1 cellular context compared by ENCODE assay signal in the genomic region with DNA sequence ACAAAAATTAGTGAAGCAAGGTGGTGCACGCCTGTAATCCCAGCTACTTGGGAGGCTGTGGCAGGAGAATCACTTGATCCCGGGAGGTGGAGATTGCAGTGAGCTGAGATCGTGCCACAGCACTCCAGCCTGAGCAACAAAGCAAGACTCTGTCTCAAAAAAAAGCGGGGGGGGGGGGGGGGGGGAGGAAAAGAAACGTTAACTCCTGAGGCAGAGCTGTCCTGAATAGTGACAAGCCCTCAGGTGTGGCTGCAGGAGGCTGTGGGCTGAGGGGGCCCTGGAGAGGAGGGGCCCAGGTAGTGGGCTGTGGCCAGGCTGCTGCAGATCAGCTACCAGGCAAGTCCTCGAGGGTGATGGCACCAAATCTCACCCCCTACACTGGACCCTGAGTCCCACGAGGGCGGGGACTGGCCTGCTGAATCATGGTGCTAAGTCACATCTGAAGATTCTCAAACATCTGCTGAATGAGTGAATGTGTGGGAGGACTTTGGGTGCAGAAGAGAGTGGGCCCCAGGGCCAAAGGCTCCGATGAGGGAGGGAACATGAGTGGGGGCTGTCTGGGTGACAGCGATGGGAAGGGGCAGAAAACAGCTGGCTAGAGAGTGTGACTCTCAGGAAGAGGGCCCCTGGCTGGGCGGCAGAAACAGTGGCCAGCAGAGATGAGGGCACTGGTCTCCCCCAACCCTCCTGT.
TF ChIP-seq lines count a peak whose summit lies in the region.

No MANE protein-coding gene starts in this region.

TF ChIP-seq in K562, 482 proteins besides CTCF, POLR2A, EP300 and RAD21 (continued from another document and continues in another):
- TF ChIP-seq, protein P1, sequence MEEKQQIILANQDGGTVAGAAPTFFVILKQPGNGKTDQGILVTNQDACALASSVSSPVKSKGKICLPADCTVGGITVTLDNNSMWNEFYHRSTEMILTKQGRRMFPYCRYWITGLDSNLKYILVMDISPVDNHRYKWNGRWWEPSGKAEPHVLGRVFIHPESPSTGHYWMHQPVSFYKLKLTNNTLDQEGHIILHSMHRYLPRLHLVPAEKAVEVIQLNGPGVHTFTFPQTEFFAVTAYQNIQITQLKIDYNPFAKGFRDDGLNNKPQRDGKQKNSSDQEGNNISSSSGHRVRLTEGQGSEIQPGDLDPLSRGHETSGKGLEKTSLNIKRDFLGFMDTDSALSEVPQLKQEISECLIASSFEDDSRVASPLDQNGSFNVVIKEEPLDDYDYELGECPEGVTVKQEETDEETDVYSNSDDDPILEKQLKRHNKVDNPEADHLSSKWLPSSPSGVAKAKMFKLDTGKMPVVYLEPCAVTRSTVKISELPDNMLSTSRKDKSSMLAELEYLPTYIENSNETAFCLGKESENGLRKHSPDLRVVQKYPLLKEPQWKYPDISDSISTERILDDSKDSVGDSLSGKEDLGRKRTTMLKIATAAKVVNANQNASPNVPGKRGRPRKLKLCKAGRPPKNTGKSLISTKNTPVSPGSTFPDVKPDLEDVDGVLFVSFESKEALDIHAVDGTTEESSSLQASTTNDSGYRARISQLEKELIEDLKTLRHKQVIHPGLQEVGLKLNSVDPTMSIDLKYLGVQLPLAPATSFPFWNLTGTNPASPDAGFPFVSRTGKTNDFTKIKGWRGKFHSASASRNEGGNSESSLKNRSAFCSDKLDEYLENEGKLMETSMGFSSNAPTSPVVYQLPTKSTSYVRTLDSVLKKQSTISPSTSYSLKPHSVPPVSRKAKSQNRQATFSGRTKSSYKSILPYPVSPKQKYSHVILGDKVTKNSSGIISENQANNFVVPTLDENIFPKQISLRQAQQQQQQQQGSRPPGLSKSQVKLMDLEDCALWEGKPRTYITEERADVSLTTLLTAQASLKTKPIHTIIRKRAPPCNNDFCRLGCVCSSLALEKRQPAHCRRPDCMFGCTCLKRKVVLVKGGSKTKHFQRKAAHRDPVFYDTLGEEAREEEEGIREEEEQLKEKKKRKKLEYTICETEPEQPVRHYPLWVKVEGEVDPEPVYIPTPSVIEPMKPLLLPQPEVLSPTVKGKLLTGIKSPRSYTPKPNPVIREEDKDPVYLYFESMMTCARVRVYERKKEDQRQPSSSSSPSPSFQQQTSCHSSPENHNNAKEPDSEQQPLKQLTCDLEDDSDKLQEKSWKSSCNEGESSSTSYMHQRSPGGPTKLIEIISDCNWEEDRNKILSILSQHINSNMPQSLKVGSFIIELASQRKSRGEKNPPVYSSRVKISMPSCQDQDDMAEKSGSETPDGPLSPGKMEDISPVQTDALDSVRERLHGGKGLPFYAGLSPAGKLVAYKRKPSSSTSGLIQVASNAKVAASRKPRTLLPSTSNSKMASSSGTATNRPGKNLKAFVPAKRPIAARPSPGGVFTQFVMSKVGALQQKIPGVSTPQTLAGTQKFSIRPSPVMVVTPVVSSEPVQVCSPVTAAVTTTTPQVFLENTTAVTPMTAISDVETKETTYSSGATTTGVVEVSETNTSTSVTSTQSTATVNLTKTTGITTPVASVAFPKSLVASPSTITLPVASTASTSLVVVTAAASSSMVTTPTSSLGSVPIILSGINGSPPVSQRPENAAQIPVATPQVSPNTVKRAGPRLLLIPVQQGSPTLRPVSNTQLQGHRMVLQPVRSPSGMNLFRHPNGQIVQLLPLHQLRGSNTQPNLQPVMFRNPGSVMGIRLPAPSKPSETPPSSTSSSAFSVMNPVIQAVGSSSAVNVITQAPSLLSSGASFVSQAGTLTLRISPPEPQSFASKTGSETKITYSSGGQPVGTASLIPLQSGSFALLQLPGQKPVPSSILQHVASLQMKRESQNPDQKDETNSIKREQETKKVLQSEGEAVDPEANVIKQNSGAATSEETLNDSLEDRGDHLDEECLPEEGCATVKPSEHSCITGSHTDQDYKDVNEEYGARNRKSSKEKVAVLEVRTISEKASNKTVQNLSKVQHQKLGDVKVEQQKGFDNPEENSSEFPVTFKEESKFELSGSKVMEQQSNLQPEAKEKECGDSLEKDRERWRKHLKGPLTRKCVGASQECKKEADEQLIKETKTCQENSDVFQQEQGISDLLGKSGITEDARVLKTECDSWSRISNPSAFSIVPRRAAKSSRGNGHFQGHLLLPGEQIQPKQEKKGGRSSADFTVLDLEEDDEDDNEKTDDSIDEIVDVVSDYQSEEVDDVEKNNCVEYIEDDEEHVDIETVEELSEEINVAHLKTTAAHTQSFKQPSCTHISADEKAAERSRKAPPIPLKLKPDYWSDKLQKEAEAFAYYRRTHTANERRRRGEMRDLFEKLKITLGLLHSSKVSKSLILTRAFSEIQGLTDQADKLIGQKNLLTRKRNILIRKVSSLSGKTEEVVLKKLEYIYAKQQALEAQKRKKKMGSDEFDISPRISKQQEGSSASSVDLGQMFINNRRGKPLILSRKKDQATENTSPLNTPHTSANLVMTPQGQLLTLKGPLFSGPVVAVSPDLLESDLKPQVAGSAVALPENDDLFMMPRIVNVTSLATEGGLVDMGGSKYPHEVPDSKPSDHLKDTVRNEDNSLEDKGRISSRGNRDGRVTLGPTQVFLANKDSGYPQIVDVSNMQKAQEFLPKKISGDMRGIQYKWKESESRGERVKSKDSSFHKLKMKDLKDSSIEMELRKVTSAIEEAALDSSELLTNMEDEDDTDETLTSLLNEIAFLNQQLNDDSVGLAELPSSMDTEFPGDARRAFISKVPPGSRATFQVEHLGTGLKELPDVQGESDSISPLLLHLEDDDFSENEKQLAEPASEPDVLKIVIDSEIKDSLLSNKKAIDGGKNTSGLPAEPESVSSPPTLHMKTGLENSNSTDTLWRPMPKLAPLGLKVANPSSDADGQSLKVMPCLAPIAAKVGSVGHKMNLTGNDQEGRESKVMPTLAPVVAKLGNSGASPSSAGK (IDR thresholded peaks at IDR 0.05): peak; percentile 81
- TF ChIP-seq SP2 (IDR thresholded peaks at IDR 0.05; ENCODE audit: extremely low read depth, low read depth, low read length, poor library complexity, severe bottlenecking) (no peak), SAFB2 (IDR thresholded peaks at IDR 0.05; ENCODE audit: borderline replicate concordance, low read depth, low read length, severe bottlenecking) (no peak), EP400 (IDR thresholded peaks at IDR 0.05) (peak; percentile 22; the same call in 1 of the 2 replicates), POLR2B (IDR thresholded peaks at IDR 0.05; ENCODE audit: low read depth, partially characterized antibody) (no peak), MAFK (IDR thresholded peaks at IDR 0.05; ENCODE audit: low read length) (peak; percentile 77), RCOR1 (IDR thresholded peaks at IDR 0.05; ENCODE audit: borderline replicate concordance in 1 of 2, low read depth in 2 of 2, low read length in 2 of 2) (peak in 1 of 2 experiments; percentile 82; a peak in 2 of 4 replicates), PRMT5 (CRISPR knock-in tag; IDR thresholded peaks at IDR 0.05) (no peak), HDGF (IDR thresholded peaks at IDR 0.05) (0 out of 2 replicates have a peak, but pooled peaks have one; percentile 24), NBN (IDR thresholded peaks at IDR 0.05; ENCODE audit: low read depth) (no peak), CTBP1 (IDR thresholded peaks at IDR 0.05; ENCODE audit: borderline replicate concordance) (peak; percentile 58), JUND (IDR thresholded peaks at IDR 0.05; ENCODE audit: borderline replicate concordance, low read depth, low read length) (peak; percentile 63), JUND (tag; IDR thresholded peaks at IDR 0.05; ENCODE audit: borderline replicate concordance, low read depth, low read length) (no peak; the same call in 1 of the 3 replicates), MTA1 (IDR thresholded peaks at IDR 0.05; ENCODE audit: borderline replicate concordance) (0 out of 2 replicates have a peak, but pooled peaks have one; percentile 32), EHMT2 (IDR thresholded peaks at IDR 0.05) (peak; percentile 66; the same call in 1 of the 2 replicates), ARID1B (IDR thresholded peaks at IDR 0.05) (peak; percentile 81), HDAC8 (tag; IDR thresholded peaks at IDR 0.05) (0 out of 2 replicates have a peak, but pooled peaks have one; percentile 42), ZNF384 (IDR thresholded peaks at IDR 0.05; ENCODE audit: low read depth, low read length) (no peak), NFE2 (IDR thresholded peaks at IDR 0.05; ENCODE audit: low read depth) (peak; percentile 96), SREBF1 (IDR thresholded peaks at IDR 0.05; ENCODE audit: borderline replicate concordance, low read depth, low read length) (no peak), CXXC5 (CRISPR knock-in tag; IDR thresholded peaks at IDR 0.05) (no peak), PCBP1 (IDR thresholded peaks at IDR 0.05; ENCODE audit: low read depth, low read length, poor library complexity, severe bottlenecking) (no peak), ZNF507 (tag; conservative IDR thresholded peaks at IDR 0.05) (no peak), ZNF274 (IDR thresholded peaks at IDR 0.05; ENCODE audit: borderline replicate concordance, low read depth, low read length) (no peak), RNF2 (IDR thresholded peaks at IDR 0.05) (0 out of 2 replicates have a peak, but pooled peaks have one; percentile 43), CREM (IDR thresholded peaks at IDR 0.05; ENCODE audit: low read depth) (0 out of 2 replicates have a peak, but pooled peaks have one; percentile 6), SMAD4 (CRISPR knock-in tag; conservative IDR thresholded peaks at IDR 0.05) (0 out of 2 replicates have a peak, but pooled peaks have one; percentile 30), RBBP5 (IDR thresholded peaks at IDR 0.05; ENCODE audit: borderline replicate concordance, insufficient read depth, low read length, poor library complexity, severe bottlenecking) (no peak), SMARCC2 (IDR thresholded peaks at IDR 0.05; ENCODE audit: low read depth) (0 out of 2 replicates have a peak, but pooled peaks have one; percentile 44), PML (IDR thresholded peaks at IDR 0.05; ENCODE audit: low read length) (no peak), TEAD4 (IDR thresholded peaks at IDR 0.05; ENCODE audit: low read length) (peak; percentile 41; the same call in 1 of the 2 replicates), TEAD4 (CRISPR knock-in tag; IDR thresholded peaks at IDR 0.05; ENCODE audit: borderline replicate concordance) (no peak), LCOR (CRISPR knock-in tag; IDR thresholded peaks at IDR 0.05) (no peak; the same call in 1 of the 2 replicates), MTA2 (IDR thresholded peaks at IDR 0.05; ENCODE audit: low read depth) (no peak; the same call in 1 of the 2 replicates), CBFA2T3 (IDR thresholded peaks at IDR 0.05) (peak; percentile 81), DPF2 (IDR thresholded peaks at IDR 0.05) (peak; percentile 85), ZNF175 (CRISPR knock-in tag; IDR thresholded peaks at IDR 0.05; ENCODE audit: low read depth) (no peak), BRD4 (IDR thresholded peaks at IDR 0.05) (no peak), NR2C2 (CRISPR knock-in tag; IDR thresholded peaks at IDR 0.05) (no peak), NR2C2 (tag; IDR thresholded peaks at IDR 0.05) (no peak), TCF7 (IDR thresholded peaks at IDR 0.05; ENCODE audit: borderline replicate concordance) (no peak), MAZ (CRISPR knock-in tag; conservative IDR thresholded peaks at IDR 0.05 in 1 of 2, IDR thresholded peaks at IDR 0.05 in 1 of 2) (peak; percentile 22 to 73; a peak in 2 of 4 replicates), RAD51 (IDR thresholded peaks at IDR 0.05; ENCODE audit: borderline replicate concordance, low read depth) (no peak), ASH1L (IDR thresholded peaks at IDR 0.05; ENCODE audit: borderline replicate concordance, low read depth, partially characterized antibody) (no peak), SOX6 (IDR thresholded peaks at IDR 0.05) (peak; percentile 17; the same call in 1 of the 2 replicates), NFIC (IDR thresholded peaks at IDR 0.05) (peak; percentile 22; the same call in 1 of the 2 replicates)
- TF ChIP-seq, protein P2, sequence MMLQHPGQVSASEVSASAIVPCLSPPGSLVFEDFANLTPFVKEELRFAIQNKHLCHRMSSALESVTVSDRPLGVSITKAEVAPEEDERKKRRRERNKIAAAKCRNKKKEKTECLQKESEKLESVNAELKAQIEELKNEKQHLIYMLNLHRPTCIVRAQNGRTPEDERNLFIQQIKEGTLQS (IDR thresholded peaks at IDR 0.05): 0 out of 2 replicates have a peak, but pooled peaks have one; percentile 15
- TF ChIP-seq, protein P2 (CRISPR knock-in tag; conservative IDR thresholded peaks at IDR 0.05): no peak
- TF ChIP-seq, protein P3, sequence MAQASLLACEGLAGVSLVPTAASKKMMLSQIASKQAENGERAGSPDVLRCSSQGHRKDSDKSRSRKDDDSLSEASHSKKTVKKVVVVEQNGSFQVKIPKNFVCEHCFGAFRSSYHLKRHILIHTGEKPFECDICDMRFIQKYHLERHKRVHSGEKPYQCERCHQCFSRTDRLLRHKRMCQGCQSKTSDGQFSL (CRISPR knock-in tag; IDR thresholded peaks at IDR 0.05): peak; percentile 41; the same call in 1 of the 2 replicates
- TF ChIP-seq, protein P3 (tag; IDR thresholded peaks at IDR 0.05): peak in 1 of 2 experiments; percentile 90; a peak in 2 of 4 replicates
- TF ChIP-seq, protein P4, sequence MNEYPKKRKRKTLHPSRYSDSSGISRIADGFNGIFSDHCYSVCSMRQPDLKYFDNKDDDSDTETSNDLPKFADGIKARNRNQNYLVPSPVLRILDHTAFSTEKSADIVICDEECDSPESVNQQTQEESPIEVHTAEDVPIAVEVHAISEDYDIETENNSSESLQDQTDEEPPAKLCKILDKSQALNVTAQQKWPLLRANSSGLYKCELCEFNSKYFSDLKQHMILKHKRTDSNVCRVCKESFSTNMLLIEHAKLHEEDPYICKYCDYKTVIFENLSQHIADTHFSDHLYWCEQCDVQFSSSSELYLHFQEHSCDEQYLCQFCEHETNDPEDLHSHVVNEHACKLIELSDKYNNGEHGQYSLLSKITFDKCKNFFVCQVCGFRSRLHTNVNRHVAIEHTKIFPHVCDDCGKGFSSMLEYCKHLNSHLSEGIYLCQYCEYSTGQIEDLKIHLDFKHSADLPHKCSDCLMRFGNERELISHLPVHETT (CRISPR knock-in tag; conservative IDR thresholded peaks at IDR 0.05 in 1 of 2, IDR thresholded peaks at IDR 0.05 in 1 of 2): no peak
- TF ChIP-seq, protein P5, sequence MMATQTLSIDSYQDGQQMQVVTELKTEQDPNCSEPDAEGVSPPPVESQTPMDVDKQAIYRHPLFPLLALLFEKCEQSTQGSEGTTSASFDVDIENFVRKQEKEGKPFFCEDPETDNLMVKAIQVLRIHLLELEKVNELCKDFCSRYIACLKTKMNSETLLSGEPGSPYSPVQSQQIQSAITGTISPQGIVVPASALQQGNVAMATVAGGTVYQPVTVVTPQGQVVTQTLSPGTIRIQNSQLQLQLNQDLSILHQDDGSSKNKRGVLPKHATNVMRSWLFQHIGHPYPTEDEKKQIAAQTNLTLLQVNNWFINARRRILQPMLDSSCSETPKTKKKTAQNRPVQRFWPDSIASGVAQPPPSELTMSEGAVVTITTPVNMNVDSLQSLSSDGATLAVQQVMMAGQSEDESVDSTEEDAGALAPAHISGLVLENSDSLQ (IDR thresholded peaks at IDR 0.05): peak; percentile 52
- TF ChIP-seq, protein P6, sequence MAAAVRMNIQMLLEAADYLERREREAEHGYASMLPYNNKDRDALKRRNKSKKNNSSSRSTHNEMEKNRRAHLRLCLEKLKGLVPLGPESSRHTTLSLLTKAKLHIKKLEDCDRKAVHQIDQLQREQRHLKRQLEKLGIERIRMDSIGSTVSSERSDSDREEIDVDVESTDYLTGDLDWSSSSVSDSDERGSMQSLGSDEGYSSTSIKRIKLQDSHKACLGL (CRISPR knock-in tag; IDR thresholded peaks at IDR 0.05; ENCODE audit: borderline replicate concordance, poor library complexity, severe bottlenecking): no peak
